8 cellular contexts compared by ENCODE assay signal in genomic region chr2:241617431-241618154, GRCh38. TPM values are rescaled to one million over a fixed set of nuclear protein-coding genes. Genes with fewer than 3 reads are reported as not detected.
A peak's percentile ranks its signal among the peaks of the same experiment; 100 is the strongest.
DNase-seq lines count a peak whose midpoint lies in the region; ATAC-seq, FAIRE-seq and TF ChIP-seq lines count a peak whose summit lies in the region.

No MANE protein-coding gene starts in this region.

- ATAC-seq in left lung (peak; percentile 84), GM21423 (IDR thresholded peaks at IDR 0.05; ENCODE audit: unreplicated experiment) (no peak)

- H3K36me3 Mint-ChIP-seq in activated naive CD8-positive, alpha-beta T cell: peaks cover 7% of the 10 kb centered on the region

- DNase-seq in NCI-H82 (lab: John Stamatoyannopoulos, UW): peak; percentile 21
- no peak for DNase-seq in NCI-H82 treated with DMSO at 0.1 percent for 48 hours (lab: John Stamatoyannopoulos, UW; ENCODE audit: unreplicated experiment)
- DNase-seq in NAMALWA (ENCODE audit: low spot score): peak; percentile 72
- DNase-seq in left lung: peak in 1 of 2 donors; percentile 78
- DNase-seq in frontal cortex (ENCODE audit: low spot score in 2 of 2): no peak
- no peak for DNase-seq in H54 (ENCODE audit: insufficient read length, low spot score)

- intact Hi-C loops in left lung (cut with DNase I): no loop called here

- TF ChIP-seq POLR2A in H54 (IDR thresholded peaks at IDR 0.05; ENCODE audit: low read depth, low read length): no peak

- H3K27ac Mint-ChIP-seq in activated naive CD8-positive, alpha-beta T cell: peak overlapping the region; percentile 93

- H3K9me3 ChIP-seq in left lung: no peaks in the 10 kb centered on the region

- no peaks in the 10 kb centered on the region for H3K27me3 ChIP-seq in left lung

- no peaks in the 10 kb centered on the region for H3K27me3 Mint-ChIP-seq in activated naive CD8-positive, alpha-beta T cell

- H3K27ac ChIP-seq in left lung: peak overlapping the region; percentile 23 to 71

- peaks cover 3% of the 10 kb centered on the region for H3K9me3 Mint-ChIP-seq in activated naive CD8-positive, alpha-beta T cell (ENCODE audit: low read depth)

- peaks cover 0 to 7% of the 10 kb centered on the region in 2 donors for H3K36me3 ChIP-seq in left lung

- peak overlapping the region; percentile 12 to 33 for H3K4me3 ChIP-seq in left lung

- H3K4me1 Mint-ChIP-seq in activated naive CD8-positive, alpha-beta T cell (ENCODE audit: low read depth): peaks cover 49% of the 10 kb centered on the region

- H3K4me3 Mint-ChIP-seq in activated naive CD8-positive, alpha-beta T cell: peak overlapping the region; percentile 88

- FAIRE-seq in frontal cortex (lab: Jason Lieb, UNC): no peak
- no peak for FAIRE-seq in H54 (lab: Jason Lieb, UNC)

- no peak for TF ChIP-seq CTCF in left lung (IDR thresholded peaks at IDR 0.05)

- peaks cover 0 to 14% of the 10 kb centered on the region in 2 donors for H3K4me1 ChIP-seq in left lung

RNA-seq across cellular contexts. Expression of gene THAP4, which starts 19.4 kb away (rescaled TPM):
- total RNA-seq in left lung: 10 to 100 TPM; 36.3 to 36.5 TPM
- total RNA-seq in frontal cortex: 23.6 TPM

RNA-seq across cellular contexts. Expression of gene ATG4B, which starts 19.9 kb away (rescaled TPM):
- total RNA-seq in left lung: 10 to 100 TPM; 60.5 to 64.3 TPM
- total RNA-seq in frontal cortex: 39.1 TPM

RNA-seq across cellular contexts. Expression of gene BOK, which starts 59.0 kb away (rescaled TPM):
- 10 to 100 TPM; 34.9 to 66.5 TPM for total RNA-seq in left lung
- total RNA-seq in frontal cortex: 20.8 TPM

Comparison
In these comparisons a context has a peak if more than half of its experiments do, and no peak if none do; other contexts are left out.
1. DNase-seq: peak in NCI-H82 (single experiment) and NAMALWA (single experiment); none in NCI-H82 treated with DMSO at 0.1 percent for 48 hours (single experiment), frontal cortex (0 of 2) and H54 (single experiment).